Comparison of ENCODE assay signal across 8 cellular contexts in the genomic region with DNA sequence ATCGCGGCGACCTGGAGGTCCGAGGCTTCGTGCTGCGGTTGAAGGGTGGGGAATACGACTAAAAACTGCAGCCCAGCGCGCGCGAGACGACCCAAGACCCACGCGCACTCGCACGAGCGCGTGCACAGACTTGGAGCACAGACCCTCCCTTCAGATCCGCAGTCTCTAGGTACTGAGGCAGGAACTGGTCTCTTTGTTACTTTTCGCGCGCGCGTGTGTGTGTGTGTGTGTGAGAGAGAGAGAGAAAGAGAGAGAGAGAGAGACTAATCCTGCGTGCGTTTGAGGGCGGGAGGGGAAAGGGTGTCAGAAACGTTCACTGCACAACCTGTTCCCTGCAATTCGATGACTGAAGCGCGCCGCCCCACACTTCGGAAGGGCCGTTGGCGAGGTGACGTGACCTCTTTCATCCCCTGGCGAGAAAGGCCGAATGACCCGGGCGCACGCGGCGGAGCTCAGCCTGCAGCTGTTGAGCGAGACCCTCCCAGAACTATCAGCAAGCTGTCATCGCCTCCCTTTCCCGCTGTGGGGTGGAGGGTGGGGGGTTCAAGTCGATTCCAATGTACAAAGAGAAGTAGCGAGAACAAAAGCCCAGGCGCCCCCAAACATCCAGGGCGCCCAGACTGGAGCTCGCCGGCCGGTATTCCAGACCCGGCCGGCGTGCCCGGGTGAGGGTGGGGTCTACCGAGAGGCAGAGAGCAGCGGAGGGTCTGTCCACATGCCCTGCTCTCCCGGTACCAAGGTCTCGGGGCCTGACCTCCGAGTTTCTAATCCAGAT. TPM values are rescaled to one million over a fixed set of nuclear protein-coding genes. Genes with fewer than 3 reads are reported as not detected.
A peak's percentile ranks its signal among the peaks of the same experiment; 100 is the strongest.
DNase-seq lines count a peak whose midpoint lies in the region; ATAC-seq and TF ChIP-seq lines count a peak whose summit lies in the region.

No MANE protein-coding gene starts in this region.

- H3K9ac ChIP-seq in subcutaneous abdominal adipose tissue (ENCODE audit: low read length in 5 of 5) = peak overlapping the region in 1 of 5 donors; percentile 43

- H3K4me1 Mint-ChIP-seq in Caco-2 (ENCODE audit: low read depth, unreplicated experiment) = peaks cover 7% of the 10 kb centered on the region
- peaks cover 37% of the 10 kb centered on the region for H3K4me1 Mint-ChIP-seq in activated CD8-positive, alpha-beta memory T cell treated with anti-CD3 and anti-CD28 coated beads, Interleukin-2, amount 10 ng/mL, durations not matched to agents 7 days and 5 days

- intact Hi-C loops in Caco-2 (cut with micrococcal nuclease; ENCODE audit: unreplicated experiment) = loop anchor here (2.0 kb wide), 1 partner anchor 22 kb away; no protein-coding TSS in a partner anchor

- CTCF ChIA-PET in Caco-2 (lab: Charles Lee) = interaction anchor here (0.6 to 1.3 kb wide), 3 partner anchors 23 to 523 kb away, joined by 3 to 4 read pairs (median 3); no protein-coding TSS in a partner anchor
- CTCF ChIA-PET in activated CD8-positive, alpha-beta memory T cell treated with anti-CD3 and anti-CD28 coated beads, Interleukin-2, amount 10 ng/mL, durations not matched to agents 7 days and 5 days (lab: Charles Lee) = interaction anchor here (1.2 to 1.4 kb wide), 4 partner anchors 19 to 72 kb away, joined by 3 to 13 read pairs (median 4); partner anchors contain the start of gene TUBB2A

- H3K27ac Mint-ChIP-seq in Caco-2 (ENCODE audit: unreplicated experiment) = peak overlapping the region; percentile 53
- no peak overlapping the region for H3K27ac Mint-ChIP-seq in activated CD8-positive, alpha-beta memory T cell treated with anti-CD3 and anti-CD28 coated beads, Interleukin-2, amount 10 ng/mL, durations not matched to agents 7 days and 5 days

- peak overlapping the region; percentile 82 for H3K4me3 Mint-ChIP-seq in Caco-2 (ENCODE audit: unreplicated experiment)
- peak overlapping the region; percentile 62 for H3K4me3 Mint-ChIP-seq in activated CD8-positive, alpha-beta memory T cell treated with anti-CD3 and anti-CD28 coated beads, Interleukin-2, amount 10 ng/mL, durations not matched to agents 7 days and 5 days

- ATAC-seq in activated CD8-positive, alpha-beta memory T cell treated with anti-CD3 and anti-CD28 coated beads, Interleukin-2, amount 10 ng/mL, durations not matched to agents 7 days and 5 days = peak; percentile 24
- ATAC-seq in GM21576 (IDR thresholded peaks at IDR 0.05; ENCODE audit: unreplicated experiment) = no peak

- no peaks in the 10 kb centered on the region for H3K36me3 ChIP-seq in Caco-2 (ENCODE audit: control insufficient read depth, insufficient read depth, low read length)
- no peaks in the 10 kb centered on the region for H3K36me3 ChIP-seq in subcutaneous abdominal adipose tissue (ENCODE audit: control insufficient read depth in 5 of 5, insufficient read depth in 5 of 5, low read length in 5 of 5)
- H3K36me3 ChIP-seq in MG63 = no peaks in the 10 kb centered on the region

- peaks cover 41% of the 10 kb centered on the region for H3K36me3 Mint-ChIP-seq in Caco-2 (ENCODE audit: insufficient read depth, unreplicated experiment)
- H3K36me3 Mint-ChIP-seq in activated CD8-positive, alpha-beta memory T cell treated with anti-CD3 and anti-CD28 coated beads, Interleukin-2, amount 10 ng/mL, durations not matched to agents 7 days and 5 days = peaks cover 2% of the 10 kb centered on the region

- peaks cover 14% of the 10 kb centered on the region for H3K4me1 ChIP-seq in Caco-2
- peaks cover 1 to 62% (median 55%) of the 10 kb centered on the region in 5 donors for H3K4me1 ChIP-seq in subcutaneous abdominal adipose tissue (ENCODE audit: control insufficient read depth in 5 of 5, insufficient read depth in 5 of 5, low read length in 5 of 5)

- peak in 1 of 2 experiments; percentile 42 for DNase-seq in Caco-2
- DNase-seq in NCI-H1694 treated with DMSO at 0.1 percent for 48 hours (lab: John Stamatoyannopoulos, UW) = peak; percentile 70
- DNase-seq in activated CD8-positive, alpha-beta memory T cell treated with anti-CD3 and anti-CD28 coated beads, Interleukin-2, amount 10 ng/mL, durations not matched to agents 7 days and 5 days = peak; percentile 49
- no peak for DNase-seq in epidermal melanocyte (ENCODE audit: insufficient read length, low spot score)
- DNase-seq in MG63 = no peak

- H3K27me3 ChIP-seq in Caco-2 (replicated peaks; ENCODE audit: control insufficient read depth, insufficient read depth, low read length) (no peaks in the 10 kb centered on the region), subcutaneous abdominal adipose tissue (ENCODE audit: control insufficient read depth in 5 of 5, insufficient read depth in 4 of 5, low read length in 5 of 5) (peaks cover 15 to 46% (median 39%) of the 10 kb centered on the region in 5 donors), MG63 (peaks cover 6% of the 10 kb centered on the region)

- peak overlapping the region; percentile 58 for H3K4me3 ChIP-seq in Caco-2 (ENCODE audit: low read depth, low read length)
- H3K4me3 ChIP-seq in iPS-18c (ENCODE audit: insufficient read depth, low read depth, low read length) = peak overlapping the region; percentile 63
- H3K4me3 ChIP-seq in subcutaneous abdominal adipose tissue (ENCODE audit: low read depth in 1 of 5, low read length in 5 of 5) = peak overlapping the region; percentile 25 to 53 (median 48)
- H3K4me3 ChIP-seq in MG63 = no peak overlapping the region

- BruUV-seq in Caco-2 (replicated peaks; lab: Mats Ljungman, UMichigan) = no TSS peak

- H3K9me3 ChIP-seq in Caco-2 (no peaks in the 10 kb centered on the region), iPS-18c (ENCODE audit: control insufficient read depth, insufficient read depth, low read length) (no peaks in the 10 kb centered on the region), subcutaneous abdominal adipose tissue (ENCODE audit: control insufficient read depth in 5 of 5, low read length in 5 of 5) (no peaks in the 10 kb centered on the region), MG63 (no peaks in the 10 kb centered on the region)

- TF ChIP-seq CTCF in Caco-2 (IDR thresholded peaks at IDR 0.05; ENCODE audit: insufficient read depth in 1 of 2, low read depth in 1 of 2, low read length in 1 of 2, severe bottlenecking in 1 of 2, unreplicated experiment in 1 of 2) = no peak

- H3K27me3 Mint-ChIP-seq in Caco-2 (ENCODE audit: insufficient read depth, unreplicated experiment) = peaks cover 6% of the 10 kb centered on the region
- peaks cover 84% of the 10 kb centered on the region for H3K27me3 Mint-ChIP-seq in activated CD8-positive, alpha-beta memory T cell treated with anti-CD3 and anti-CD28 coated beads, Interleukin-2, amount 10 ng/mL, durations not matched to agents 7 days and 5 days

- no peaks in the 10 kb centered on the region for H3K9me3 Mint-ChIP-seq in Caco-2 (ENCODE audit: unreplicated experiment)
- no peaks in the 10 kb centered on the region for H3K9me3 Mint-ChIP-seq in activated CD8-positive, alpha-beta memory T cell treated with anti-CD3 and anti-CD28 coated beads, Interleukin-2, amount 10 ng/mL, durations not matched to agents 7 days and 5 days (ENCODE audit: low read depth)

- POLR2A ChIA-PET in Caco-2 (lab: Charles Lee) = interaction anchor here (0.6 kb wide), 1 partner anchor 389 kb away, joined by 7 read pairs; no protein-coding TSS in a partner anchor

- no peak overlapping the region for H3K27ac ChIP-seq in subcutaneous abdominal adipose tissue (ENCODE audit: low read depth, low read length)

RNA-seq across cellular contexts. Expression of gene TUBB2B, which starts 1.5 kb away (rescaled TPM):
- 143 and 150 TPM in 2 replicates for total RNA-seq in Caco-2 (2022)
- total RNA-seq in activated CD8-positive, alpha-beta memory T cell treated with anti-CD3 and anti-CD28 coated beads, Interleukin-2, amount 10 ng/mL, durations not matched to agents 7 days and 5 days = not detected
- 8.6 and 27.6 TPM in 2 replicates for total RNA-seq in MG63 (2014; rRNA removed; shearing (Covaris generic); ENCODE audit: low replicate concordance)

RNA-seq across cellular contexts. Expression of gene PSMG4, which starts 29.8 kb away (rescaled TPM):
- total RNA-seq in Caco-2 (2022) = 20.9 and 21.3 TPM in 2 replicates
- total RNA-seq in activated CD8-positive, alpha-beta memory T cell treated with anti-CD3 and anti-CD28 coated beads, Interleukin-2, amount 10 ng/mL, durations not matched to agents 7 days and 5 days = 10 to 100 TPM; 24.4 TPM
- total RNA-seq in MG63 (2014; rRNA removed; shearing (Covaris generic); ENCODE audit: low replicate concordance) = 28.6 and 36.9 TPM in 2 replicates

Comparison
In these comparisons a context has a peak if more than half of its experiments do, and no peak if none do; other contexts are left out.
1. DNase-seq: peak in NCI-H1694 treated with DMSO at 0.1 percent for 48 hours (single experiment) and activated CD8-positive, alpha-beta memory T cell treated with anti-CD3 and anti-CD28 coated beads, Interleukin-2, amount 10 ng/mL, durations not matched to agents 7 days and 5 days (single experiment); none in epidermal melanocyte (single experiment) and MG63 (single experiment).